15 cellular contexts compared by ENCODE assay signal in genomic region chr16:75401697-75402096, GRCh38. TPM values are rescaled to one million over a fixed set of nuclear protein-coding genes. Genes with fewer than 3 reads are reported as not detected.
DNase-seq lines count a peak whose midpoint lies in the region; ATAC-seq and TF ChIP-seq lines count a peak whose summit lies in the region.
"Had no signal": no experiment of that assay in that cellular context is flagged by ENCODE, and none has a peak within 500 bp of the region (broad histone marks: within the 10 kb centered on the region; RNA-seq: fewer than 3 reads in every experiment).

No MANE protein-coding gene starts in this region.

- intact Hi-C loops in ascending aorta (cut with DNase I) = loop anchor here (1.0 kb wide), 2 partner anchors 163 to 167 kb away; no protein-coding TSS in a partner anchor

- no peak overlapping the region for H3K4me3 ChIP-seq in ascending aorta
- H3K4me3 ChIP-seq in mesodermal cell (ENCODE audit: extremely low read depth, insufficient read depth, low read length, poor library complexity, severe bottlenecking) = no peak overlapping the region
- H3K4me3 ChIP-seq in thoracic aorta = peak overlapping the region; percentile 16

- H3K27me3 Mint-ChIP-seq in activated naive CD4-positive, alpha-beta T cell treated with anti-CD3 and anti-CD28 coated beads, Interleukin-2, amount 50 U/mL, for 24 hours = no peaks in the 10 kb centered on the region
- H3K27me3 Mint-ChIP-seq: naive thymus-derived CD4-positive, alpha-beta T cell; T-cell had no signal

- H3K36me3 Mint-ChIP-seq in activated naive CD4-positive, alpha-beta T cell treated with anti-CD3 and anti-CD28 coated beads, Interleukin-2, amount 50 U/mL, for 24 hours = peaks cover 5% of the 10 kb centered on the region

- H3K27ac Mint-ChIP-seq in activated naive CD4-positive, alpha-beta T cell treated with anti-CD3 and anti-CD28 coated beads, Interleukin-2, amount 50 U/mL, for 24 hours = peak overlapping the region; percentile 98
- H3K27ac Mint-ChIP-seq: immature natural killer cell, T-cell had no signal

- peak overlapping the region; percentile 51 for H3K4me3 Mint-ChIP-seq in activated naive CD4-positive, alpha-beta T cell treated with anti-CD3 and anti-CD28 coated beads, Interleukin-2, amount 50 U/mL, for 24 hours
- H3K4me3 Mint-ChIP-seq: immature natural killer cell; naive thymus-derived CD4-positive, alpha-beta T cell; T-cell had no signal

- no peaks in the 10 kb centered on the region for H3K9me3 Mint-ChIP-seq in activated naive CD4-positive, alpha-beta T cell treated with anti-CD3 and anti-CD28 coated beads, Interleukin-2, amount 50 U/mL, for 24 hours
- H3K9me3 Mint-ChIP-seq: immature natural killer cell; naive thymus-derived CD4-positive, alpha-beta T cell; T-cell had no signal

- ATAC-seq in thoracic aorta (ENCODE audit: insufficient number of reproducible peaks, low FRiP score, low read depth) = no peak
- no peak for ATAC-seq in GM21360 (IDR thresholded peaks at IDR 0.05; ENCODE audit: unreplicated experiment)
- ATAC-seq: naive thymus-derived CD4-positive, alpha-beta T cell; T-cell had no signal

- H3K36me3 ChIP-seq in ascending aorta (no peaks in the 10 kb centered on the region), mesodermal cell (ENCODE audit: control insufficient read depth, insufficient read depth, low read length) (peaks cover 25% of the 10 kb centered on the region), thoracic aorta (no peaks in the 10 kb centered on the region)

- H3K4me1 ChIP-seq in ascending aorta = peaks cover 3 to 16% of the 10 kb centered on the region in 2 donors
- peaks cover 7% of the 10 kb centered on the region for H3K4me1 ChIP-seq in mesodermal cell (ENCODE audit: control insufficient read depth, insufficient read depth, low read length, poor library complexity, severe bottlenecking)
- H3K4me1 ChIP-seq in thoracic aorta (ENCODE audit: control insufficient read depth in 1 of 2, low read depth in 2 of 2) = peaks cover 16 to 37% of the 10 kb centered on the region in 2 donors

- TF ChIP-seq CTCF in ascending aorta (IDR thresholded peaks at IDR 0.05) (no peak), thoracic aorta (IDR thresholded peaks at IDR 0.05) (no peak)

- DNase-seq in activated naive CD4-positive, alpha-beta T cell treated with Interleukin-2 at 50 U/mL for 16 hours = no peak
- DNase-seq in ascending aorta (ENCODE audit: low spot score in 2 of 2) (no peak), thoracic aorta (ENCODE audit: low spot score) (no peak), DMS153 (lab: John Stamatoyannopoulos, UW) (no peak), hippocampal formation (lab: John Stamatoyannopoulos, UW) (no peak)
- DNase-seq: activated CD4-positive, alpha-beta T cell treated with anti-CD3 and anti-CD28 coated beads for 4 hours; activated effector memory CD4-positive, alpha-beta T cell treated with anti-CD3 and anti-CD28 coated beads, Interleukin-2, amount 50 U/mL, for 16 hours; immature natural killer cell; MV-4-11; naive thymus-derived CD4-positive, alpha-beta T cell; NCI-H2227 treated with DMSO at 0.1 percent for 48 hours; T-cell had no signal

- peak overlapping the region; percentile 83 to 86 for H3K27ac ChIP-seq in ascending aorta
- H3K27ac ChIP-seq in mesodermal cell (ENCODE audit: low read depth, low read length, severe bottlenecking) = peak overlapping the region; percentile 92
- peak overlapping the region; percentile 85 to 92 for H3K27ac ChIP-seq in thoracic aorta

- no peaks in the 10 kb centered on the region for H3K9me3 ChIP-seq in ascending aorta
- H3K9me3 ChIP-seq in mesodermal cell (ENCODE audit: control insufficient read depth, low read length) = no peaks in the 10 kb centered on the region
- no peaks in the 10 kb centered on the region for H3K9me3 ChIP-seq in thoracic aorta

- peaks cover 14% of the 10 kb centered on the region for H3K4me1 Mint-ChIP-seq in activated naive CD4-positive, alpha-beta T cell treated with anti-CD3 and anti-CD28 coated beads, Interleukin-2, amount 50 U/mL, for 24 hours

- H3K27me3 ChIP-seq in ascending aorta (no peaks in the 10 kb centered on the region), thoracic aorta (replicated peaks; ENCODE audit: insufficient read depth) (no peaks in the 10 kb centered on the region)

RNA-seq across cellular contexts. Expression of gene CFDP1, which starts 31.6 kb away (rescaled TPM):
- 8.3 TPM for total RNA-seq in ascending aorta
- 80.9 TPM for polyA plus RNA-seq in mesodermal cell (2013, experiment 1 of 2)
- polyA plus RNA-seq in mesodermal cell (2013, experiment 2 of 2) = 83.0 TPM
- total RNA-seq in thoracic aorta = 10 to 100 TPM; 31.1 to 84.7 TPM
